ENCODE assay signal across 10 cellular contexts in the genomic region with DNA sequence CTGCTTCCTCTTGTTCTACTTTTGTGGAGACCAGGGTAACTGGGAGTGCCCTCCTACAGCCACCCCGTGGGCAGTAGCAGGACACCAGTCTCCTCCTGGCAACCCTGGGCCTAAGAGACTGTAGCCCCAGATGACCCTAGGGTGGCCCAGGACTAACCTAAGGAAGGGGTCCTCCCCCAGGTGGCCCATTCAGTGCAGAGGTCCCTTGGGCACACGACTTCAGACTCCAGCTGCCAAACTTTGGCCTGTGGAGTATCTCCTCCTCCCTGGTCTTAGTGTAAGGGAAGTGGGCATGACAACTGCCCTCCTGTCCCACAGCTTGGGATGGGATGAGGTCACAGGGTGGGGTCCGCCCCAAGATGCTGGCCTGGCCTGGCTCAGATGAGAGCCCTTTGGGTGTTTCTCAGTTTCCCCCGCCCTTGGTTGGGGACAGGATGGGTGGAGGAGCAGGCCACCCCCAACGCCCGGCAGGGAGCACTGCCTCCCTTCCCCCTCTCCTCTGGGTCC. TPM values are rescaled to one million over a fixed set of nuclear protein-coding genes. Genes with fewer than 3 reads are reported as not detected.
A peak's percentile ranks its signal among the peaks of the same experiment; 100 is the strongest.
DNase-seq lines count a peak whose midpoint lies in the region; ATAC-seq and TF ChIP-seq lines count a peak whose summit lies in the region.
"Had no signal": no experiment of that assay in that cellular context is flagged by ENCODE, and none has a peak within 500 bp of the region (broad histone marks: within the 10 kb centered on the region; RNA-seq: fewer than 3 reads in every experiment).

No MANE protein-coding gene starts in this region.

- H3K36me3 Mint-ChIP-seq in activated naive CD4-positive, alpha-beta T cell treated with anti-CD3 and anti-CD28 coated beads, Interleukin-2, amount 50 U/mL, for 24 hours = peaks cover 26% of the 10 kb centered on the region
- peaks cover 35% of the 10 kb centered on the region for H3K36me3 Mint-ChIP-seq in activated naive CD8-positive, alpha-beta T cell treated with anti-CD3 and anti-CD28 coated beads, Interleukin-2, amount 10 ng/mL, durations not matched to agents 7 days and 5 days

- H3K27ac ChIP-seq in lung (ENCODE audit: low read depth in 1 of 2, low read length in 1 of 2) (peak overlapping the region; percentile 28 to 87), upper lobe of right lung (peak overlapping the region; percentile 84)

- peaks cover 64% of the 10 kb centered on the region for H3K4me1 Mint-ChIP-seq in activated naive CD4-positive, alpha-beta T cell treated with anti-CD3 and anti-CD28 coated beads, Interleukin-2, amount 50 U/mL, for 24 hours
- peaks cover 49% of the 10 kb centered on the region for H3K4me1 Mint-ChIP-seq in activated naive CD8-positive, alpha-beta T cell treated with anti-CD3 and anti-CD28 coated beads, Interleukin-2, amount 10 ng/mL, durations not matched to agents 7 days and 5 days

- no peaks in the 10 kb centered on the region for H3K9me3 Mint-ChIP-seq in activated naive CD4-positive, alpha-beta T cell treated with anti-CD3 and anti-CD28 coated beads, Interleukin-2, amount 50 U/mL, for 24 hours
- H3K9me3 Mint-ChIP-seq in activated naive CD8-positive, alpha-beta T cell treated with anti-CD3 and anti-CD28 coated beads, Interleukin-2, amount 10 ng/mL, durations not matched to agents 7 days and 5 days = no peaks in the 10 kb centered on the region

- H3K4me3 ChIP-seq in lung (no peak overlapping the region), upper lobe of right lung (no peak overlapping the region)

- WGBS in lung, 2 donors = 32% methylated on average over 6 of the region's 6 CpGs

- POLR2A ChIA-PET in activated naive CD8-positive, alpha-beta T cell treated with anti-CD3 and anti-CD28 coated beads, Interleukin-2, amount 10 ng/mL, durations not matched to agents 7 days and 5 days (lab: Charles Lee) = interaction anchor here (0.5 to 21.9 kb wide), 16 partner anchors 6 to 409 kb away, joined by 3 to 709 read pairs (median 6); a partner anchor contains a TSS

- ATAC-seq in activated naive CD8-positive, alpha-beta T cell treated with anti-CD3 and anti-CD28 coated beads, Interleukin-2, amount 10 ng/mL, durations not matched to agents 7 days and 5 days (ENCODE audit: low read depth) = no peak
- ATAC-seq in lung (ENCODE audit: insufficient read depth, low FRiP score) (no peak), upper lobe of right lung (peak; percentile 2)

- TF ChIP-seq CTCF in lung (IDR thresholded peaks at IDR 0.05; ENCODE audit: control extremely low read depth, extremely low read depth) (no peak), upper lobe of right lung (IDR thresholded peaks at IDR 0.05) (no peak)

- H3K36me3 ChIP-seq in lung (ENCODE audit: control insufficient read depth in 2 of 2, insufficient read depth in 2 of 2, low read length in 2 of 2) = peaks cover 0 to 4% of the 10 kb centered on the region in 2 donors
- H3K36me3 ChIP-seq in upper lobe of right lung = no peaks in the 10 kb centered on the region

- H3K27ac Mint-ChIP-seq in activated naive CD4-positive, alpha-beta T cell treated with anti-CD3 and anti-CD28 coated beads, Interleukin-2, amount 50 U/mL, for 24 hours = peak overlapping the region; percentile 96
- peak overlapping the region; percentile 98 for H3K27ac Mint-ChIP-seq in activated naive CD8-positive, alpha-beta T cell treated with anti-CD3 and anti-CD28 coated beads, Interleukin-2, amount 10 ng/mL, durations not matched to agents 7 days and 5 days

- peaks cover 39 to 65% of the 10 kb centered on the region in 2 donors for H3K4me1 ChIP-seq in lung (ENCODE audit: control insufficient read depth in 2 of 2, insufficient read depth in 2 of 2, low read length in 2 of 2)
- peaks cover 86% of the 10 kb centered on the region for H3K4me1 ChIP-seq in upper lobe of right lung

- intact Hi-C loops in upper lobe of right lung (cut with DNase I) = no loop called here

- H3K27me3 ChIP-seq in lung (ENCODE audit: control insufficient read depth, insufficient read depth) (no peaks in the 10 kb centered on the region), upper lobe of right lung (no peaks in the 10 kb centered on the region)

- peak overlapping the region; percentile 91 for H3K4me3 Mint-ChIP-seq in activated naive CD4-positive, alpha-beta T cell treated with anti-CD3 and anti-CD28 coated beads, Interleukin-2, amount 50 U/mL, for 24 hours
- H3K4me3 Mint-ChIP-seq in activated naive CD8-positive, alpha-beta T cell treated with anti-CD3 and anti-CD28 coated beads, Interleukin-2, amount 10 ng/mL, durations not matched to agents 7 days and 5 days = peak overlapping the region; percentile 88

- H3K27me3 Mint-ChIP-seq in activated naive CD4-positive, alpha-beta T cell treated with anti-CD3 and anti-CD28 coated beads, Interleukin-2, amount 50 U/mL, for 24 hours = no peaks in the 10 kb centered on the region
- H3K27me3 Mint-ChIP-seq in activated naive CD8-positive, alpha-beta T cell treated with anti-CD3 and anti-CD28 coated beads, Interleukin-2, amount 10 ng/mL, durations not matched to agents 7 days and 5 days = no peaks in the 10 kb centered on the region

- H3K9me3 ChIP-seq in lung (ENCODE audit: control insufficient read depth in 2 of 2, insufficient read depth in 1 of 2, low read length in 1 of 2) = no peaks in the 10 kb centered on the region
- no peaks in the 10 kb centered on the region for H3K9me3 ChIP-seq in upper lobe of right lung

- no peak for DNase-seq in activated naive CD4-positive, alpha-beta T cell treated with Interleukin-2 at 50 U/mL for 16 hours
- DNase-seq in activated naive CD8-positive, alpha-beta T cell treated with anti-CD3 and anti-CD28 coated beads, Interleukin-2, amount 10 ng/mL, durations not matched to agents 7 days and 5 days = peak; percentile 58
- no peak for DNase-seq in lung (ENCODE audit: low spot score)
- DNase-seq in upper lobe of right lung = no peak
- no peak for DNase-seq in NCI-H2029 (lab: John Stamatoyannopoulos, UW)
- DNase-seq in Ammon's horn (ENCODE audit: low spot score) = no peak
- DNase-seq in NCI-H524 (lab: John Stamatoyannopoulos, UW) = no peak
- DNase-seq: activated CD8-positive, alpha-beta memory T cell treated with anti-CD3 and anti-CD28 coated beads for 24 hours; NCI-H446 treated with DMSO at 0.1 percent for 48 hours had no signal

RNA-seq across cellular contexts. Expression of a gene that starts 4.8 kb away (rescaled TPM):
- 100 to 1,000 TPM; 269 to 281 TPM for total RNA-seq in activated naive CD8-positive, alpha-beta T cell treated with anti-CD3 and anti-CD28 coated beads, Interleukin-2, amount 10 ng/mL, durations not matched to agents 7 days and 5 days
- total RNA-seq in lung (10 to 100 TPM; 39.7 to 82.9 TPM), upper lobe of right lung (65.6 TPM)
- polyA plus RNA-seq in lung = 10 to 100 TPM; 40.9 to 99.1 TPM

RNA-seq across cellular contexts. Expression of a gene that starts 25.9 kb away (rescaled TPM):
- total RNA-seq in activated naive CD8-positive, alpha-beta T cell treated with anti-CD3 and anti-CD28 coated beads, Interleukin-2, amount 10 ng/mL, durations not matched to agents 7 days and 5 days = under 1 TPM; 0.36 to 0.37 TPM
- total RNA-seq in lung (under 1 TPM in 1 of 2 donors, not detected in 1; 0.31 TPM), upper lobe of right lung (not detected)
- polyA plus RNA-seq in lung = under 1 TPM in 1 of 2 donors, not detected in 1; 0.11 TPM

RNA-seq across cellular contexts. Expression of a gene that starts 38.1 kb away (rescaled TPM):
- total RNA-seq in activated naive CD8-positive, alpha-beta T cell treated with anti-CD3 and anti-CD28 coated beads, Interleukin-2, amount 10 ng/mL, durations not matched to agents 7 days and 5 days = not detected
- total RNA-seq in lung = under 1 TPM in 1 of 2 donors, not detected in 1; 0.17 TPM
- polyA plus RNA-seq in lung = under 1 TPM; 0.05 to 0.57 TPM
- total RNA-seq in upper lobe of right lung = 0.32 TPM

RNA-seq across cellular contexts. Expression of a gene that starts 39.7 kb away (rescaled TPM):
- under 1 TPM; 0.17 to 0.28 TPM for total RNA-seq in activated naive CD8-positive, alpha-beta T cell treated with anti-CD3 and anti-CD28 coated beads, Interleukin-2, amount 10 ng/mL, durations not matched to agents 7 days and 5 days
- total RNA-seq in lung (not detected), upper lobe of right lung (not detected)
- under 1 TPM; 0.10 to 0.13 TPM for polyA plus RNA-seq in lung

RNA-seq across cellular contexts. Expression of a gene that starts 56.2 kb away (rescaled TPM):
- 10 to 100 TPM; 59.9 to 60.4 TPM for total RNA-seq in activated naive CD8-positive, alpha-beta T cell treated with anti-CD3 and anti-CD28 coated beads, Interleukin-2, amount 10 ng/mL, durations not matched to agents 7 days and 5 days
- total RNA-seq in lung (10 to 100 TPM; 20.6 to 46.8 TPM), upper lobe of right lung (43.9 TPM)
- polyA plus RNA-seq in lung = 10 to 100 TPM; 30.6 to 54.5 TPM
